Comparison of ENCODE assay signal across 8 cellular contexts in the genomic region with DNA sequence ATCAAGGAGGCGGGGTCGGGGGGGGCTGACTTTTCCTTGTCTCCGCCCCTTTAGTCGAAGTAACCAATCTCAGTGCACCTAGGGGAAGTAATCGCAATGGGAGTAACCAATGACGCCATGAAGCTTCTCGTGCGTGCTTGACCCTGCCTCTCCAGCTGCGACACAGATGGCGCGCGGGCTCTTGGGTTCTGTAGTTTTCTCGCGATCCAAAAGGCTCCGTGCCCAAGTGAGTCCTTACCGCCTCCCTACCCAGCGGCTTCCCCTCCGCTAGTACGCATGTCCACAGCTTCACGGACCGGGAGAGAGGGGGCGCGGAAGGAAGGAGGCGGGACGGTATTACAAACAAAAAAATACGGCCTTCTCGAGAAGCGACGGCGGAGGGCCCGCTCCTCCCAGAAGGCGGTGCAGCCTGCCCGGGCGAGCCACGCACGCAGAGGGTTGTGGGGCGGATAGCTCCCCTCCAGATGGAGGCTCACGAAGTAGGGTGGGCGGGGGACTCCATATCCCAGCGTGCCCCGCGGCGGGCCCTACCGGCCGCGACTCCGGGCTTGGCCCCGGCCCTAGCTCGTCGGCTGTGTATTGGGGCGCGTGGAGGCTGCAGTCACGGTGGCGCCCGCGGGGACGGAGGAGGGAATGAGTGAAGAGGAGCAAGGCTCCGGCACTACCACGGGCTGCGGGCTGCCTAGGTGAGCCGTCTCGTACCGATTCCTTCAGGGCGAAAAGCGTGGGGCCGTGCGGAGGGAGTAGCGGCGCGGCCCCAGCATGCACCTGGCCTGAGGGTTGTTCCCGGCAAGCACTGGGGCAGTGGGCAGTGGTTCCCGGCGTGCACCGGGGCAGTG. TPM values are rescaled to one million over a fixed set of nuclear protein-coding genes. Genes with fewer than 3 reads are reported as not detected.
A peak's percentile ranks its signal among the peaks of the same experiment; 100 is the strongest.
DNase-seq lines count a peak whose midpoint lies in the region; ATAC-seq, FAIRE-seq and TF ChIP-seq lines count a peak whose summit lies in the region.

Gene TARBP2, plus strand, starts transcription at position 508 of the 839 bp plus-strand sequence. Its CDS starts 126 bp downstream, at position 634.

- TF ChIP-seq CTCF in GM12865 (IDR thresholded peaks at IDR 0.05; ENCODE audit: insufficient read depth, low read depth, low read length, missing control alignments) (no peak), pancreas (IDR thresholded peaks at IDR 0.05) (no peak), tibial artery (IDR thresholded peaks at IDR 0.05) (no peak)

- H3K4me3 Mint-ChIP-seq in activated naive CD8-positive, alpha-beta T cell treated with anti-CD3 and anti-CD28 coated beads, Interleukin-2, amount 50 U/mL, for 24 hours: peak within 1 kb of the TSS; percentile 88

- H3K36me3 Mint-ChIP-seq in activated naive CD8-positive, alpha-beta T cell treated with anti-CD3 and anti-CD28 coated beads, Interleukin-2, amount 50 U/mL, for 24 hours (ENCODE audit: low read depth): peaks cover 7% of the 10 kb centered on the region

- H3K4me3 ChIP-seq in GM12865 (ENCODE audit: low read depth, low read length) (peak within 1 kb of the TSS; percentile 94), pancreas (peak within 1 kb of the TSS; percentile 48 to 80 (median 68)), tibial artery (peak within 1 kb of the TSS; percentile 70 to 76)

- H3K27me3 ChIP-seq in pancreas: no peaks in the 10 kb centered on the region
- H3K27me3 ChIP-seq in tibial artery: no peaks in the 10 kb centered on the region

- H3K27ac ChIP-seq in pancreas (peak within 1 kb of the TSS; percentile 96 to 99 (median 98)), tibial artery (peak within 1 kb of the TSS; percentile 96 to 98)

- H3K27ac Mint-ChIP-seq in activated naive CD8-positive, alpha-beta T cell treated with anti-CD3 and anti-CD28 coated beads, Interleukin-2, amount 50 U/mL, for 24 hours: peak within 1 kb of the TSS; percentile 90

- H3K9me3 Mint-ChIP-seq in activated naive CD8-positive, alpha-beta T cell treated with anti-CD3 and anti-CD28 coated beads, Interleukin-2, amount 50 U/mL, for 24 hours: no peaks in the 10 kb centered on the region

- H3K4me1 Mint-ChIP-seq in activated naive CD8-positive, alpha-beta T cell treated with anti-CD3 and anti-CD28 coated beads, Interleukin-2, amount 50 U/mL, for 24 hours: peaks cover 37% of the 10 kb centered on the region

- peaks cover 0 to 12% (median 0%) of the 10 kb centered on the region in 3 donors for H3K36me3 ChIP-seq in pancreas
- H3K36me3 ChIP-seq in tibial artery: peaks cover 0 to 17% (median 3%) of the 10 kb centered on the region in 3 donors

- WGBS in pancreas, 2 donors: 0 to 1% methylated on average over 59 to 74 of the region's 74 CpGs

- peaks cover 1% of the 10 kb centered on the region for H3K27me3 Mint-ChIP-seq in activated naive CD8-positive, alpha-beta T cell treated with anti-CD3 and anti-CD28 coated beads, Interleukin-2, amount 50 U/mL, for 24 hours

- intact Hi-C loops in Right ventricle myocardium superior (cut with DNase I): loop anchor here (10.0 kb wide), 1 partner anchor 176 kb away; the partner anchor contains the start of gene AAAS
- intact Hi-C loops in pancreas (cut with DNase I): no loop called here
- intact Hi-C loops in tibial artery (cut with DNase I; ENCODE audit: low total_unique reads): loop anchor here (2.0 kb wide), 1 partner anchor 48 kb away; the partner anchor contains the start of gene PCBP2

- no peaks in the 10 kb centered on the region for H3K9me3 ChIP-seq in pancreas
- no peaks in the 10 kb centered on the region for H3K9me3 ChIP-seq in tibial artery

- FAIRE-seq in pancreas (lab: Jason Lieb, UNC): peak; percentile 95

- H3K4me1 ChIP-seq in pancreas (peaks cover 0 to 19% (median 7%) of the 10 kb centered on the region in 3 donors), tibial artery (peaks cover 0 to 55% (median 50%) of the 10 kb centered on the region in 4 donors)

- peak; percentile 99 for DNase-seq in GM12865 (ENCODE audit: low read depth)
- peak; percentile 100 for DNase-seq in NCI-H1417 treated with DMSO at 0.1 percent for 48 hours (lab: John Stamatoyannopoulos, UW)
- DNase-seq in SW480 (ENCODE audit: low spot score): peak; percentile 100
- DNase-seq in activated naive CD8-positive, alpha-beta T cell treated with anti-CD3 and anti-CD28 coated beads, Interleukin-2, amount 50 U/mL, for 24 hours: peak; percentile 92
- peak; percentile 99 for DNase-seq in Right ventricle myocardium superior
- peak; percentile 91 to 98 (median 98) for DNase-seq in pancreas
- DNase-seq in tibial artery: peak; percentile 99 to 100

- ATAC-seq in HG02763 (IDR thresholded peaks at IDR 0.05; ENCODE audit: unreplicated experiment) (peak; percentile 79), Right ventricle myocardium superior (ENCODE audit: poor library complexity) (peak; percentile 88), pancreas (peak; percentile 84 to 91 (median 86))
- peak; percentile 84 for ATAC-seq in activated naive CD8-positive, alpha-beta T cell treated with anti-CD3 and anti-CD28 coated beads, Interleukin-2, amount 50 U/mL, for 24 hours

RNA-seq across cellular contexts. Expression of gene TARBP2, which starts in this region (rescaled TPM):
- total RNA-seq in Right ventricle myocardium superior (10.8 TPM), pancreas (10 to 100 TPM; 11.7 to 22.5 (median 15.4) TPM)
- 10 to 100 TPM; 43.0 to 50.1 TPM for polyA plus RNA-seq in pancreas

Comparison
In these comparisons a context has a peak if more than half of its experiments do, and no peak if none do; other contexts are left out.
1. Peak in every context shown above with its lines: DNase-seq, ATAC-seq, H3K4me3 ChIP-seq and H3K27ac ChIP-seq.
2. intact Hi-C loops: an anchor here in Right ventricle myocardium superior (10.0 kb wide) and tibial artery (2.0 kb wide); none called in pancreas.